In the genomic region with DNA sequence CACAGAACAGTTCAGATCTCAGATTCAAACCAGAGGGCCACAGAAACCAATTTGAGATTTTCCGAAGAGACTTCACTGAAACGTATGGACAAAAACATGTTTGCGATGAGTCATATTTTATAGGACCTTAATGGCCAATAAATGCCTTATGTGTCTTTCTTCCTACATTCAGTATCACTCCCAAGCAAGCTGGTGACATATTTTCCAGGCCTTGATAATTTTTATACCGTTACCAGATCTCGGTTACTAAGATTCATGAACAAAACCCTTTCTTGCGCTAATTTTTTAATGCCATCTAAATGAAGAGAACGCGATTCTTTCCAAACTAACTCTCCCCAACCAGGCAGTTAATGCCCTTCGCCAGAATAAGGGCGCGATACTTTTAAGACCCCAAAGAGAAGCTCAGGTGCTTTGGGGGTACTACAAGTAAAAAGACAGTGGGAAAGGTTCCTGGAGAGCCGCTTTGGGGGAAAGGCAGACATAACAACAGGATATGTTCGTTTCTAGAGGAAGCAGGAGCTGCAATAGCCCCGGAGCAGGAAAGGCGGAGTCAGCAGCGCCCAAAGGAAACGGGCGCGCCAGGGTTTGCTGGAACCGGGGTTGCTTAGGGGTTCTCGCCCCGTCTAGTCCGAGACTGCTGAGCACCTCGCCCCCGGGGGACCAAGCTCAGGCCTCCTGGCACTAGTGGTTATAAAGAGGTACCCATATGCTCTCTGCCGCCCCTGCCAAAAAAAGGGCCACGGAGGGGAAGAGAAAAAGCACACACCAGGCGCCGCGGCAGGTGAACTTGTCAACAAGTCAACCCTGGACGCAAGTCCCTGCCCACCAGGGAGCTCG, we compare ENCODE assay signal across 7 cellular contexts. TPM values are rescaled to one million over a fixed set of nuclear protein-coding genes. Genes with fewer than 3 reads are reported as not detected.
A peak's percentile ranks its signal among the peaks of the same experiment; 100 is the strongest.
DNase-seq lines count a peak whose midpoint lies in the region; ATAC-seq and TF ChIP-seq lines count a peak whose summit lies in the region.

No MANE protein-coding gene starts in this region.

- DNase-seq in NCI-H345 (lab: John Stamatoyannopoulos, UW), result peak; percentile 64
- peak; percentile 39 for DNase-seq in activated naive CD8-positive, alpha-beta T cell treated with anti-CD3 and anti-CD28 coated beads, Interleukin-2, amount 10 ng/mL, durations not matched to agents 7 days and 5 days
- peak; percentile 88 for DNase-seq in cardiac septum (ENCODE audit: low spot score)
- no peak for DNase-seq in osteocyte (ENCODE audit: extremely low spot score, unreplicated experiment)

- peaks cover 59% of the 10 kb centered on the region for H3K27me3 Mint-ChIP-seq in activated naive CD8-positive, alpha-beta T cell treated with anti-CD3 and anti-CD28 coated beads, Interleukin-2, amount 10 ng/mL, durations not matched to agents 7 days and 5 days
- H3K27me3 Mint-ChIP-seq in osteocyte (ENCODE audit: unreplicated experiment), result peaks cover 51% of the 10 kb centered on the region

- TF ChIP-seq CTCF in osteocyte (IDR thresholded peaks at IDR 0.05), result no peak

- H3K4me3 Mint-ChIP-seq in activated naive CD8-positive, alpha-beta T cell treated with anti-CD3 and anti-CD28 coated beads, Interleukin-2, amount 10 ng/mL, durations not matched to agents 7 days and 5 days, result peak overlapping the region; percentile 77
- peak overlapping the region; percentile 68 for H3K4me3 Mint-ChIP-seq in osteocyte (ENCODE audit: unreplicated experiment)

- no peaks in the 10 kb centered on the region for H3K9me3 Mint-ChIP-seq in activated naive CD8-positive, alpha-beta T cell treated with anti-CD3 and anti-CD28 coated beads, Interleukin-2, amount 10 ng/mL, durations not matched to agents 7 days and 5 days
- H3K9me3 Mint-ChIP-seq in osteocyte (ENCODE audit: unreplicated experiment), result peaks cover 9% of the 10 kb centered on the region

- peak overlapping the region; percentile 72 for H3K4me3 ChIP-seq in GM08714 (ENCODE audit: low read length)

- H3K36me3 Mint-ChIP-seq in activated naive CD8-positive, alpha-beta T cell treated with anti-CD3 and anti-CD28 coated beads, Interleukin-2, amount 10 ng/mL, durations not matched to agents 7 days and 5 days, result no peaks in the 10 kb centered on the region
- no peaks in the 10 kb centered on the region for H3K36me3 Mint-ChIP-seq in osteocyte (ENCODE audit: unreplicated experiment)

- peak; percentile 11 for ATAC-seq in HG02623 (IDR thresholded peaks at IDR 0.05; ENCODE audit: unreplicated experiment)
- ATAC-seq in activated naive CD8-positive, alpha-beta T cell treated with anti-CD3 and anti-CD28 coated beads, Interleukin-2, amount 10 ng/mL, durations not matched to agents 7 days and 5 days (ENCODE audit: low read depth), result peak; percentile 24
- no peak for ATAC-seq in GM19324 (IDR thresholded peaks at IDR 0.05; ENCODE audit: low FRiP score, unreplicated experiment)

- peaks cover 8% of the 10 kb centered on the region for H3K4me1 Mint-ChIP-seq in activated naive CD8-positive, alpha-beta T cell treated with anti-CD3 and anti-CD28 coated beads, Interleukin-2, amount 10 ng/mL, durations not matched to agents 7 days and 5 days
- peaks cover 3% of the 10 kb centered on the region for H3K4me1 Mint-ChIP-seq in osteocyte (ENCODE audit: unreplicated experiment)

- H3K27ac Mint-ChIP-seq in activated naive CD8-positive, alpha-beta T cell treated with anti-CD3 and anti-CD28 coated beads, Interleukin-2, amount 10 ng/mL, durations not matched to agents 7 days and 5 days, result no peak overlapping the region
- peak overlapping the region; percentile 15 for H3K27ac Mint-ChIP-seq in osteocyte (ENCODE audit: unreplicated experiment)

- intact Hi-C loops in cardiac septum (cut with DNase I), result no loop called here

- POLR2A ChIA-PET in activated naive CD8-positive, alpha-beta T cell treated with anti-CD3 and anti-CD28 coated beads, Interleukin-2, amount 10 ng/mL, durations not matched to agents 7 days and 5 days (lab: Charles Lee), result no interaction called here

RNA-seq across cellular contexts. Expression of gene ICA1, which starts 0.9 kb away (rescaled TPM):
- 1 to 10 TPM in 1 of 2 experiments, under 1 TPM in 1; 0.91 to 2.4 TPM for total RNA-seq in activated naive CD8-positive, alpha-beta T cell treated with anti-CD3 and anti-CD28 coated beads, Interleukin-2, amount 10 ng/mL, durations not matched to agents 7 days and 5 days
- total RNA-seq in cardiac septum (76.0 TPM), osteocyte (1.7 and 2.2 TPM in 2 replicates)

Comparison
In these comparisons a context has a peak if more than half of its experiments do, and no peak if none do; other contexts are left out.
1. RNA of gene ICA1, which starts 0.9 kb away (total RNA-seq): 76.0 TPM in cardiac septum (single experiment); 0.91 to 2.4 TPM in activated naive CD8-positive, alpha-beta T cell treated with anti-CD3 and anti-CD28 coated beads, Interleukin-2, amount 10 ng/mL, durations not matched to agents 7 days and 5 days and 1.7 to 2.2 TPM in osteocyte; every median in the first group is over 10 times any median in the second.